Comparison of ENCODE assay signal across 8 cellular contexts in the genomic region with DNA sequence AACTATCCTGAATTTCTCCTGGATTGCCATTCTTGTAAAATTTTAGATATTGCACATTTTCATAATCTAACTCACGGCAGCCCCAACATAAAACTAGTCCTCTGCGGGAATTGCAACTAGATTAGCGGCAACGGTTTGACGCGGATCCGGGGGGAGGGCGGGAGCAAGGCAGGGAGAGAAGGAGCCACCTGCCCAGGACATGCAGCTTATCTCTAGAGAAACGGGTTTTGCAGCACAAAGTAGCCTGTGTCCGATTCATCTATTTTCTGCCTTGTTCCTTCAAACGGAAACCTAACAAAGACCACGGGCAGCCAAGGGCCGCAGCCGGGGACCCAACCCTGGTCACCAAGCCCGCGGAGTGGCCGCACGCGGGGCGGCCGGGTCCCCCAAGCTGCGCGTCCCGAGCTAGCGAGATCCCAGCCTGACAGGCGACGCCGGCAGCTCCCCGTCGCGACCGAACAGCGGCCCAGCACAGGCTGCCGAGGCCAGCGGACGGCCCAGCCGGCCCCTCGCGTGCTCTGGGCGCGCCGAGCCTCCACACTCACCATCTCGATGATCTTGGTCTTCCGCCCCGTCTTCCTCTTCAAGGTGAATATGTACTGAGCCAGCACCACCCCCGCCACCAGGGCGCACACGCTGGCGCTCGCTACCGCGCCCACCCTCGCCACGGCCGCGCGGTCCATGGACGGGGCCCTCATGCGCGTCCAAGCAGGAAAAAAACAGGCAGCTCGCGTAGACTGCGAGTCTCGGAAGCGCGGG. TPM values are rescaled to one million over a fixed set of nuclear protein-coding genes. Genes with fewer than 3 reads are reported as not detected.
DNase-seq lines count a peak whose midpoint lies in the region; ATAC-seq lines count a peak whose summit lies in the region.

A gene (minus strand): TSS at position 754 of the 759 bp plus-strand sequence. CDS start 71 bp downstream, at position 683.

- peaks cover 27% of the 10 kb centered on the region for H3K4me1 Mint-ChIP-seq in T-helper 1 cell treated with Interleukin-12 subunit alpha and Interleukin-12 subunit beta and Interleukin-4 antibody, amounts not matched to agents 30 μg/mL and 1 μg/mL, for 36 hours (ENCODE audit: low read depth)

- ATAC-seq in GM21528 (IDR thresholded peaks at IDR 0.05; ENCODE audit: low FRiP score, unreplicated experiment) (peak; percentile 49), left lobe of liver (peak; percentile 49)
- no peak for ATAC-seq in activated CD4-positive, CD25-positive, alpha-beta regulatory T cell treated with anti-CD3 and anti-CD28 coated beads, Interleukin-2, amount 50 U/mL, for 24 hours

- H3K27me3 Mint-ChIP-seq in T-helper 1 cell treated with Interleukin-12 subunit alpha and Interleukin-12 subunit beta and Interleukin-4 antibody, amounts not matched to agents 30 μg/mL and 1 μg/mL, for 36 hours (ENCODE audit: low read depth) = peaks cover 12% of the 10 kb centered on the region

- H3K4me3 Mint-ChIP-seq in T-helper 1 cell treated with Interleukin-12 subunit alpha and Interleukin-12 subunit beta and Interleukin-4 antibody, amounts not matched to agents 30 μg/mL and 1 μg/mL, for 36 hours = peak within 1 kb of the TSS; percentile 95

- H3K27ac ChIP-seq in cingulate gyrus (ENCODE audit: low read depth, low read length) = peak within 1 kb of the TSS; percentile 97

- H3K27ac Mint-ChIP-seq in T-helper 1 cell treated with Interleukin-12 subunit alpha and Interleukin-12 subunit beta and Interleukin-4 antibody, amounts not matched to agents 30 μg/mL and 1 μg/mL, for 36 hours = peak within 1 kb of the TSS; percentile 96

- H3K36me3 Mint-ChIP-seq in T-helper 1 cell treated with Interleukin-12 subunit alpha and Interleukin-12 subunit beta and Interleukin-4 antibody, amounts not matched to agents 30 μg/mL and 1 μg/mL, for 36 hours (ENCODE audit: low read depth) = peaks cover 14% of the 10 kb centered on the region

- peaks cover 27% of the 10 kb centered on the region for H3K9me3 Mint-ChIP-seq in T-helper 1 cell treated with Interleukin-12 subunit alpha and Interleukin-12 subunit beta and Interleukin-4 antibody, amounts not matched to agents 30 μg/mL and 1 μg/mL, for 36 hours

- DNase-seq in ELR (ENCODE audit: low read depth) = peak; percentile 65
- peak; percentile 57 for DNase-seq in HuH-7 (ENCODE audit: low spot score)
- DNase-seq in left lobe of liver (ENCODE audit: low spot score) = no peak
- peak; percentile 20 to 28 for DNase-seq in stimulated activated CD4-positive, alpha-beta T cell treated with anti-CD3 and anti-CD28 coated beads, Interleukin-2, amount 100 ng/mL, for 48 hours

RNA-seq across cellular contexts. Expression of the gene that starts here (rescaled TPM):
- 7.3 TPM for total RNA-seq in left lobe of liver

Comparison
In these comparisons a context has a peak if more than half of its experiments do, and no peak if none do; other contexts are left out.
1. ATAC-seq: peak in GM21528 (single experiment) and left lobe of liver (single experiment); none in activated CD4-positive, CD25-positive, alpha-beta regulatory T cell treated with anti-CD3 and anti-CD28 coated beads, Interleukin-2, amount 50 U/mL, for 24 hours (0 of 2).